8 cellular contexts compared by ENCODE assay signal in genomic region chr3:52278510-52279069, GRCh38. TPM values are rescaled to one million over a fixed set of nuclear protein-coding genes. Genes with fewer than 3 reads are reported as not detected.
DNase-seq lines count a peak whose midpoint lies in the region; ATAC-seq and TF ChIP-seq lines count a peak whose summit lies in the region.

A gene with protein sequence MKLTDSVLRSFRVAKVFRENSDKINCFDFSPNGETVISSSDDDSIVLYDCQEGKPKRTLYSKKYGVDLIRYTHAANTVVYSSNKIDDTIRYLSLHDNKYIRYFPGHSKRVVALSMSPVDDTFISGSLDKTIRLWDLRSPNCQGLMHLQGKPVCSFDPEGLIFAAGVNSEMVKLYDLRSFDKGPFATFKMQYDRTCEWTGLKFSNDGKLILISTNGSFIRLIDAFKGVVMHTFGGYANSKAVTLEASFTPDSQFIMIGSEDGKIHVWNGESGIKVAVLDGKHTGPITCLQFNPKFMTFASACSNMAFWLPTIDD (minus strand): TSS chr3:52278649. CDS start chr3:52278361, 288 bp downstream.

- peak; percentile 94 to 97 (median 95) for DNase-seq in CD4-positive, alpha-beta memory T cell
- peak; percentile 58 for DNase-seq in NCI-H82 treated with DMSO at 0.1 percent for 48 hours (lab: John Stamatoyannopoulos, UW; ENCODE audit: unreplicated experiment)
- DNase-seq in activated CD4-positive, alpha-beta memory T cell treated with anti-CD3 and anti-CD28 coated beads, Interleukin-2, amount 10 ng/mL, durations not matched to agents 7 days and 5 days, result peak; percentile 98
- peak; percentile 99 for DNase-seq in lower lobe of right lung
- DNase-seq in stimulated activated CD4-positive, alpha-beta T cell treated with anti-CD3 and anti-CD28 coated beads, TNF-alpha, amount 100 ng/mL, for 24 hours (ENCODE audit: low read depth in 3 of 3), result peak; percentile 96 to 99 (median 98)

- H3K27ac ChIP-seq in CD4-positive, alpha-beta memory T cell (ENCODE audit: low read depth, low read length), result peak within 1 kb of the TSS; percentile 87
- H3K27ac ChIP-seq in duodenal mucosa (ENCODE audit: low read depth, low read length) (peak within 1 kb of the TSS; percentile 98), lower lobe of right lung (peak within 1 kb of the TSS; percentile 96)

- H3K4me1 ChIP-seq in CD4-positive, alpha-beta memory T cell (ENCODE audit: insufficient read depth, low read length), result peaks cover 76% of the 10 kb centered on the region
- H3K4me1 ChIP-seq in duodenal mucosa (ENCODE audit: control insufficient read depth in 1 of 2, insufficient read depth in 2 of 2, low read length in 2 of 2), result peaks cover 39 to 43% of the 10 kb centered on the region in 2 donors
- peaks cover 53% of the 10 kb centered on the region for H3K4me1 ChIP-seq in lower lobe of right lung

- no peaks in the 10 kb centered on the region for H3K27me3 ChIP-seq in CD4-positive, alpha-beta memory T cell (ENCODE audit: insufficient read depth, low read length)
- H3K27me3 ChIP-seq in duodenal mucosa (ENCODE audit: control insufficient read depth in 1 of 2, insufficient read depth in 2 of 2, low read length in 2 of 2), result no peaks in the 10 kb centered on the region
- no peaks in the 10 kb centered on the region for H3K27me3 ChIP-seq in lower lobe of right lung (ENCODE audit: low read depth)

- no peaks in the 10 kb centered on the region for H3K36me3 ChIP-seq in CD4-positive, alpha-beta memory T cell (ENCODE audit: insufficient read depth, low read length)
- H3K36me3 ChIP-seq in duodenal mucosa (ENCODE audit: control insufficient read depth in 1 of 2, insufficient read depth in 2 of 2, low read length in 2 of 2) (peaks cover 6 to 11% of the 10 kb centered on the region in 2 donors), lower lobe of right lung (peaks cover 20% of the 10 kb centered on the region)

- peaks cover 0 to 3% (median 0%) of the 10 kb centered on the region in 8 donors for H3K9me3 Mint-ChIP-seq in CD4-positive, alpha-beta memory T cell
- no peaks in the 10 kb centered on the region for H3K9me3 Mint-ChIP-seq in activated CD4-positive, alpha-beta memory T cell treated with anti-CD3 and anti-CD28 coated beads, Interleukin-2, amount 10 ng/mL, durations not matched to agents 7 days and 5 days

- no peaks in the 10 kb centered on the region for H3K9me3 ChIP-seq in CD4-positive, alpha-beta memory T cell (ENCODE audit: control insufficient read depth in 1 of 2, low read length in 2 of 2)
- H3K9me3 ChIP-seq in duodenal mucosa (ENCODE audit: control insufficient read depth in 1 of 2, low read length in 2 of 2) (no peaks in the 10 kb centered on the region), lower lobe of right lung (no peaks in the 10 kb centered on the region)

- H3K4me3 Mint-ChIP-seq in CD4-positive, alpha-beta memory T cell, result peak within 1 kb of the TSS; percentile 92 to 99 (median 98)
- peak within 1 kb of the TSS; percentile 96 for H3K4me3 Mint-ChIP-seq in activated CD4-positive, alpha-beta memory T cell treated with anti-CD3 and anti-CD28 coated beads, Interleukin-2, amount 10 ng/mL, durations not matched to agents 7 days and 5 days

- H3K36me3 Mint-ChIP-seq in CD4-positive, alpha-beta memory T cell, result peaks cover 26 to 38% of the 10 kb centered on the region in 2 donors
- peaks cover 70% of the 10 kb centered on the region for H3K36me3 Mint-ChIP-seq in activated CD4-positive, alpha-beta memory T cell treated with anti-CD3 and anti-CD28 coated beads, Interleukin-2, amount 10 ng/mL, durations not matched to agents 7 days and 5 days (ENCODE audit: low read depth)

- intact Hi-C loops in CD4-positive, alpha-beta memory T cell (cut with micrococcal nuclease), result loop anchor here (1.0 to 5.0 kb wide), 5 partner anchors 10 to 59 kb away; partner anchors contain the start of genes DNAH1 and TWF2
- intact Hi-C loops in lower lobe of right lung (cut with DNase I), result no loop called here

- peak within 1 kb of the TSS; percentile 91 to 98 for H3K9ac ChIP-seq in duodenal mucosa (ENCODE audit: low read depth in 1 of 2, low read length in 2 of 2)

- CTCF ChIA-PET in CD4-positive, alpha-beta memory T cell (lab: Charles Lee; ENCODE audit: partially characterized antibody), result interaction anchor here (0.8 to 32.2 kb wide), 10 partner anchors 7 to 134 kb away, joined by 3 to 684 read pairs (median 12); partner anchors contain the start of genes GLYCTK, PPM1M, TLR9 and TWF2
- CTCF ChIA-PET in activated CD4-positive, alpha-beta memory T cell treated with anti-CD3 and anti-CD28 coated beads, Interleukin-2, amount 10 ng/mL, durations not matched to agents 7 days and 5 days (lab: Charles Lee), result interaction anchor here (0.5 to 5.0 kb wide), 13 partner anchors 7 to 120 kb away, joined by 3 to 59 read pairs (median 11); partner anchors contain the start of genes GLYCTK, PPM1M and TWF2

- peak within 1 kb of the TSS; percentile 58 to 71 for H3K4me3 ChIP-seq in CD4-positive, alpha-beta memory T cell (ENCODE audit: low read length in 2 of 2)
- H3K4me3 ChIP-seq in duodenal mucosa (ENCODE audit: low read depth in 1 of 2, low read length in 2 of 2), result peak within 1 kb of the TSS; percentile 74 to 95
- H3K4me3 ChIP-seq in lower lobe of right lung, result peak within 1 kb of the TSS; percentile 92

- peak; percentile 55 for TF ChIP-seq CTCF in lower lobe of right lung (IDR thresholded peaks at IDR 0.05)

- H3K27me3 Mint-ChIP-seq in CD4-positive, alpha-beta memory T cell, result peaks cover 0 to 3% of the 10 kb centered on the region in 2 donors
- no peaks in the 10 kb centered on the region for H3K27me3 Mint-ChIP-seq in activated CD4-positive, alpha-beta memory T cell treated with anti-CD3 and anti-CD28 coated beads, Interleukin-2, amount 10 ng/mL, durations not matched to agents 7 days and 5 days

- POLR2A ChIA-PET in CD4-positive, alpha-beta memory T cell (lab: Charles Lee; ENCODE audit: partially characterized antibody), result interaction anchor here (0.6 to 37.2 kb wide), 16 partner anchors 7 to 427 kb away, joined by 3 to 1950 read pairs (median 5); partner anchors contain the start of genes ABHD14B, GLT8D1, GLYCTK and PPM1M
- POLR2A ChIA-PET in activated CD4-positive, alpha-beta memory T cell treated with anti-CD3 and anti-CD28 coated beads, Interleukin-2, amount 10 ng/mL, durations not matched to agents 7 days and 5 days (lab: Charles Lee), result interaction anchor here (0.8 to 27.5 kb wide), 20 partner anchors 7 to 406 kb away, joined by 3 to 1001 read pairs (median 14); partner anchors contain the start of genes GLYCTK, PARP3, POC1A and PPM1M

- peak within 1 kb of the TSS; percentile 96 to 100 (median 100) for H3K27ac Mint-ChIP-seq in CD4-positive, alpha-beta memory T cell
- H3K27ac Mint-ChIP-seq in activated CD4-positive, alpha-beta memory T cell treated with anti-CD3 and anti-CD28 coated beads, Interleukin-2, amount 10 ng/mL, durations not matched to agents 7 days and 5 days, result peak within 1 kb of the TSS; percentile 98

- H3K4me1 Mint-ChIP-seq in CD4-positive, alpha-beta memory T cell, result peaks cover 40 to 87% (median 56%) of the 10 kb centered on the region in 4 donors
- H3K4me1 Mint-ChIP-seq in activated CD4-positive, alpha-beta memory T cell treated with anti-CD3 and anti-CD28 coated beads, Interleukin-2, amount 10 ng/mL, durations not matched to agents 7 days and 5 days, result peaks cover 61% of the 10 kb centered on the region

- ATAC-seq in GM19438 (IDR thresholded peaks at IDR 0.05; ENCODE audit: low read depth, unreplicated experiment) (peak; percentile 82), HG03575 (IDR thresholded peaks at IDR 0.05; ENCODE audit: extremely low read depth, insufficient number of reproducible peaks, low FRiP score, unreplicated experiment) (peak; percentile 22), lower lobe of right lung (peak; percentile 97 to 98)

RNA-seq across cellular contexts. Expression of the gene that starts here (rescaled TPM):
- 100 to 1,000 TPM; 149 to 150 TPM for total RNA-seq in CD4-positive, alpha-beta memory T cell
- 100 to 1,000 TPM in 1 of 2 donors, 10 to 100 TPM in 1; 62.3 to 143 TPM for polyA plus RNA-seq in CD4-positive, alpha-beta memory T cell
- 100 to 1,000 TPM; 131 TPM for total RNA-seq in activated CD4-positive, alpha-beta memory T cell treated with anti-CD3 and anti-CD28 coated beads, Interleukin-2, amount 10 ng/mL, durations not matched to agents 7 days and 5 days
- total RNA-seq in lower lobe of right lung, result 60.2 TPM

Comparison
In these comparisons a context has a peak if more than half of its experiments do, and no peak if none do; other contexts are left out.
1. Peak in every context shown above with its lines: DNase-seq, ATAC-seq, H3K4me3 ChIP-seq and H3K27ac ChIP-seq.
2. ATAC-seq: peak in every context shown above with its lines; median percentile 98 in lower lobe of right lung; 82 in GM19438; 22 in HG03575.